9 cellular contexts compared by ENCODE assay signal in genomic region chr11:2526808-2527381, GRCh38.
DNase-seq lines count a peak whose midpoint lies in the region; ATAC-seq and TF ChIP-seq lines count a peak whose summit lies in the region.
"Had no signal": no experiment of that assay in that cellular context is flagged by ENCODE, and none has a peak within 500 bp of the region (broad histone marks: within the 10 kb centered on the region; RNA-seq: fewer than 3 reads in every experiment).

No MANE protein-coding gene starts in this region.

- TF ChIP-seq CTCF in DOHH2 (IDR thresholded peaks at IDR 0.05; ENCODE audit: low read depth, low read length, poor library complexity, severe bottlenecking) (peak; percentile 54), psoas muscle (IDR thresholded peaks at IDR 0.05) (no peak), A673 (conservative IDR thresholded peaks at IDR 0.05; ENCODE audit: low read depth, low read length) (no peak), endothelial cell (IDR thresholded peaks at IDR 0.05; ENCODE audit: unreplicated experiment) (no peak)

- peaks cover 3% of the 10 kb centered on the region for H4K20me1 ChIP-seq in DOHH2 (ENCODE audit: control insufficient read depth, insufficient read depth, low read depth, low read length)

- intact Hi-C loops in psoas muscle (cut with DNase I) (loop anchor here in 1 of 2 donors (5.0 kb wide), 1 partner anchor 220 kb away; no protein-coding TSS in a partner anchor), A673 (cut with micrococcal nuclease; ENCODE audit: unreplicated experiment) (no loop called here)

- H3K79me2 ChIP-seq in DOHH2 (ENCODE audit: control insufficient read depth, low read length) = no peaks in the 10 kb centered on the region

- peak; percentile 73 for ATAC-seq in GM21390 (IDR thresholded peaks at IDR 0.05; ENCODE audit: unreplicated experiment)
- ATAC-seq in effector memory CD8-positive, alpha-beta T cell (replicated peaks) = peak; percentile 36
- no peak for ATAC-seq in psoas muscle

- CTCF ChIA-PET in A673 (lab: Charles Lee) = no interaction called here

- H3K27ac Mint-ChIP-seq in effector memory CD8-positive, alpha-beta T cell = peak overlapping the region in 1 of 2 donors; percentile 51
- H3K27ac Mint-ChIP-seq in endothelial cell (ENCODE audit: unreplicated experiment) = no peak overlapping the region
- H3K27ac Mint-ChIP-seq: nephron had no signal

- H3K27me3 ChIP-seq in DOHH2 (ENCODE audit: control insufficient read depth, low read length) = no peaks in the 10 kb centered on the region
- peaks cover 0 to 18% (median 3%) of the 10 kb centered on the region in 3 donors for H3K27me3 ChIP-seq in psoas muscle (ENCODE audit: insufficient read depth in 3 of 3, low read length in 2 of 3)
- H3K27me3 ChIP-seq in A673 (replicated peaks; ENCODE audit: insufficient read depth, low read depth, low read length, poor library complexity) = no peaks in the 10 kb centered on the region

- DNase-seq in NOMO-1 treated with dmso at 0.1 percent for 144 hours (lab: John Stamatoyannopoulos, UW; ENCODE audit: unreplicated experiment) (peak; percentile 95), psoas muscle (peak; percentile 47 to 68), A673 (ENCODE audit: low spot score) (no peak), endothelial cell (ENCODE audit: low spot score) (no peak), middle frontal gyrus (ENCODE audit: extremely low spot score, low spot score) (no peak)
- peak in 1 of 3 experiments; percentile 14 for DNase-seq in effector memory CD8-positive, alpha-beta T cell

- no peaks in the 10 kb centered on the region for H3K36me3 ChIP-seq in DOHH2 (ENCODE audit: control insufficient read depth, low read length)
- H3K36me3 ChIP-seq in psoas muscle (ENCODE audit: insufficient read depth in 1 of 2, low read depth in 1 of 2) = no peaks in the 10 kb centered on the region
- no peaks in the 10 kb centered on the region for H3K36me3 ChIP-seq in A673 (ENCODE audit: insufficient read depth, low read length, poor library complexity, severe bottlenecking)

- H3K27ac ChIP-seq in DOHH2 (ENCODE audit: low read depth, low read length) = no peak overlapping the region
- H3K27ac ChIP-seq in psoas muscle = no peak overlapping the region
- H3K27ac ChIP-seq in A673 (ENCODE audit: low read depth, low read length, poor library complexity, severe bottlenecking) = no peak overlapping the region

- 50 to 56% (median 52%) methylated on average over 14 to 25 of the region's 25 CpGs for WGBS in psoas muscle, 3 donors

- BruUV-seq in A673 (replicated peaks; lab: Mats Ljungman, UMichigan) = no TSS peak

- no peaks in the 10 kb centered on the region for H3K9me3 ChIP-seq in DOHH2 (ENCODE audit: control insufficient read depth, insufficient read depth, low read length)
- H3K9me3 ChIP-seq in psoas muscle = no peaks in the 10 kb centered on the region
- H3K9me3 ChIP-seq in A673 (ENCODE audit: low read depth, low read length, poor library complexity, severe bottlenecking) = no peaks in the 10 kb centered on the region

- H3F3A ChIP-seq in DOHH2 (ENCODE audit: control insufficient read depth, insufficient read depth) = no peaks in the 10 kb centered on the region

- peaks cover 3 to 11% of the 10 kb centered on the region in 2 donors for H3K4me1 Mint-ChIP-seq in effector memory CD8-positive, alpha-beta T cell (ENCODE audit: low read depth in 2 of 2)
- peaks cover 4% of the 10 kb centered on the region for H3K4me1 Mint-ChIP-seq in endothelial cell (ENCODE audit: unreplicated experiment)

- peaks cover 19 to 41% of the 10 kb centered on the region in 2 donors for H3K27me3 Mint-ChIP-seq in effector memory CD8-positive, alpha-beta T cell
- peaks cover 12% of the 10 kb centered on the region for H3K27me3 Mint-ChIP-seq in endothelial cell (ENCODE audit: unreplicated experiment)

- no peak overlapping the region for H3K4me3 ChIP-seq in DOHH2 (ENCODE audit: low read length)
- H3K4me3 ChIP-seq in psoas muscle = no peak overlapping the region
- H3K4me3 ChIP-seq in A673 (ENCODE audit: low read depth, low read length, poor library complexity, severe bottlenecking) = no peak overlapping the region

- H3K4me2 ChIP-seq in DOHH2 (ENCODE audit: low read length) = peak overlapping the region; percentile 55

- POLR2A ChIA-PET in A673 (lab: Charles Lee; ENCODE audit: low non-redundant PET) = no interaction called here

- H3K36me3 Mint-ChIP-seq in effector memory CD8-positive, alpha-beta T cell (ENCODE audit: insufficient read depth) = no peaks in the 10 kb centered on the region
- H3K36me3 Mint-ChIP-seq in endothelial cell (ENCODE audit: low read depth, unreplicated experiment) = peaks cover 8% of the 10 kb centered on the region

- H3K4me1 ChIP-seq in DOHH2 (ENCODE audit: control insufficient read depth, low read length) (peaks cover 11% of the 10 kb centered on the region), psoas muscle (no peaks in the 10 kb centered on the region), A673 (ENCODE audit: insufficient read depth, low read length, poor library complexity, severe bottlenecking) (no peaks in the 10 kb centered on the region)

- no peaks in the 10 kb centered on the region for H3K9me2 ChIP-seq in DOHH2 (replicated peaks; ENCODE audit: control insufficient read depth, low read length)

- H3K4me3 Mint-ChIP-seq in effector memory CD8-positive, alpha-beta T cell = peak overlapping the region in 1 of 2 donors; percentile 10
- H3K4me3 Mint-ChIP-seq in endothelial cell (ENCODE audit: unreplicated experiment) = no peak overlapping the region
- H3K4me3 Mint-ChIP-seq: nephron had no signal

- no peaks in the 10 kb centered on the region for H3K9me3 Mint-ChIP-seq in effector memory CD8-positive, alpha-beta T cell
- no peaks in the 10 kb centered on the region for H3K9me3 Mint-ChIP-seq in endothelial cell (ENCODE audit: unreplicated experiment)
- H3K9me3 Mint-ChIP-seq: nephron had no signal

Comparison
In these comparisons a context has a peak if more than half of its experiments do, and no peak if none do; other contexts are left out.
1. ATAC-seq: peak in GM21390 (single experiment) and effector memory CD8-positive, alpha-beta T cell (single experiment); none in psoas muscle (0 of 4).
2. DNase-seq: peak in NOMO-1 treated with dmso at 0.1 percent for 144 hours (single experiment) and psoas muscle (2 of 2); none in A673 (single experiment), endothelial cell (single experiment) and middle frontal gyrus (single experiment).